Comparison of ENCODE assay signal across 11 cellular contexts in the genomic region with DNA sequence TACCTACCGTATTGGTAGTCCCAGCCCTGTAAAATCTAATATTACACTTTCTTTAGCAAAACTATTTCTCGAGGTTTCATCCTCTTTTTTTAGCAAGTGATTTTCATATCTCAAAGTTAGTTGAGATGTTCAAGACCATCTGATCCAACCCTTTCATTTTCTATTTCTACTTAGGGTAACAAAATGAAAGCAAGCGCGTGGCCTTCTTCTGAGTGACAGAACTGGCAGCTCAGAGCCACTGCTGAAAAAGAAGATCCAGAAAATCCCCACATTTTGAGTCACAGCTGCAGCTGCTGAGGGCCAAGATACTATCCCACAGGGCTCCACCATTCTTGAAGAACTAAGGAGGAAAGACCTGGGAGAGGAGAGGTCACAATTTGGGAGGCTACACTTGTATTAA. TPM values are rescaled to one million over a fixed set of nuclear protein-coding genes. Genes with fewer than 3 reads are reported as not detected.
DNase-seq lines count a peak whose midpoint lies in the region; ATAC-seq and TF ChIP-seq lines count a peak whose summit lies in the region.
"Had no signal": no experiment of that assay in that cellular context is flagged by ENCODE, and none has a peak within 500 bp of the region (broad histone marks: within the 10 kb centered on the region; RNA-seq: fewer than 3 reads in every experiment).

No MANE protein-coding gene starts in this region.

- intact Hi-C loops in activated B cell treated with CpG ODN at 0.5 μM for 24 hours (cut with micrococcal nuclease): loop anchor here (5.0 kb wide), 1 partner anchor 35 kb away; no protein-coding TSS in a partner anchor
- intact Hi-C loops in sciatic nerve (cut with DNase I): no loop called here

- no peak overlapping the region for H3K4me3 ChIP-seq in foreskin fibroblast (ENCODE audit: low read depth in 1 of 2, low read length in 2 of 2)
- H3K4me3 ChIP-seq: thyroid gland had no signal

- peaks cover 4% of the 10 kb centered on the region for H3K9me3 Mint-ChIP-seq in activated B cell treated with CpG ODN at 0.5 μM for 24 hours
- H3K9me3 Mint-ChIP-seq in endothelial cell (ENCODE audit: unreplicated experiment): no peaks in the 10 kb centered on the region

- H3K36me3 Mint-ChIP-seq in activated B cell treated with CpG ODN at 0.5 μM for 24 hours (ENCODE audit: low read depth): no peaks in the 10 kb centered on the region
- H3K36me3 Mint-ChIP-seq in endothelial cell (ENCODE audit: low read depth, unreplicated experiment): no peaks in the 10 kb centered on the region

- peak; percentile 65 for ATAC-seq in GM18505 (IDR thresholded peaks at IDR 0.05; ENCODE audit: unreplicated experiment)
- ATAC-seq in GM19438 (IDR thresholded peaks at IDR 0.05; ENCODE audit: low read depth, unreplicated experiment): peak; percentile 78
- peak; percentile 63 for ATAC-seq in HG02970 (IDR thresholded peaks at IDR 0.05; ENCODE audit: low FRiP score, unreplicated experiment)
- peak; percentile 51 for ATAC-seq in activated B cell treated with CpG ODN at 0.5 μM for 24 hours (ENCODE audit: low read depth)
- ATAC-seq in sciatic nerve: no peak

- TF ChIP-seq CTCF in activated B cell treated with CpG ODN at 0.5 μM for 24 hours (IDR thresholded peaks at IDR 0.05): no peak
- TF ChIP-seq CTCF in foreskin fibroblast (IDR thresholded peaks at IDR 0.05; ENCODE audit: low read depth, low read length): no peak
- no peak for TF ChIP-seq CTCF in endothelial cell (IDR thresholded peaks at IDR 0.05; ENCODE audit: unreplicated experiment)

- DNase-seq in activated B cell treated with CpG ODN at 0.5 μM for 24 hours (no peak), foreskin fibroblast (no peak), NCI-H510A (lab: John Stamatoyannopoulos, UW) (no peak), sciatic nerve (ENCODE audit: low spot score) (no peak), endothelial cell (ENCODE audit: low spot score) (no peak)
- DNase-seq: midbrain, NCI-H1436, thyroid gland had no signal

- H3K27me3 Mint-ChIP-seq in activated B cell treated with CpG ODN at 0.5 μM for 24 hours: no peaks in the 10 kb centered on the region
- H3K27me3 Mint-ChIP-seq in endothelial cell (ENCODE audit: unreplicated experiment): no peaks in the 10 kb centered on the region

- POLR2A ChIA-PET in activated B cell treated with CpG ODN at 0.5 μM for 24 hours (lab: Charles Lee): interaction anchor here (1.6 kb wide), 1 partner anchor 25 kb away, joined by 22 read pairs; a partner anchor contains a TSS

- no peak for TF ChIP-seq POLR2A in GM18505 (IDR thresholded peaks at IDR 0.05; ENCODE audit: borderline replicate concordance, extremely low read depth, insufficient read depth, insufficient read length)

- H3K4me3 Mint-ChIP-seq in activated B cell treated with CpG ODN at 0.5 μM for 24 hours (peak overlapping the region; percentile 75), endothelial cell (ENCODE audit: unreplicated experiment) (no peak overlapping the region)

- CTCF ChIA-PET in activated B cell treated with CpG ODN at 0.5 μM for 24 hours (lab: Charles Lee): interaction anchor here (1.1 to 1.2 kb wide), 2 partner anchors 25 to 30 kb away, joined by 5 to 7 read pairs; a partner anchor contains a TSS

- H3K4me1 Mint-ChIP-seq in activated B cell treated with CpG ODN at 0.5 μM for 24 hours: peaks cover 61% of the 10 kb centered on the region
- no peaks in the 10 kb centered on the region for H3K4me1 Mint-ChIP-seq in endothelial cell (ENCODE audit: unreplicated experiment)

- H3K27ac Mint-ChIP-seq in activated B cell treated with CpG ODN at 0.5 μM for 24 hours (peak overlapping the region; percentile 92), endothelial cell (ENCODE audit: unreplicated experiment) (no peak overlapping the region)

RNA-seq across cellular contexts. Expression of a gene that starts 24.8 kb away (rescaled TPM):
- total RNA-seq in activated B cell treated with CpG ODN at 0.5 μM for 24 hours (40.5 and 53.5 TPM in 2 replicates), sciatic nerve (39.2 TPM), endothelial cell (ENCODE audit: unreplicated experiment) (29.4 TPM)
